ENCODE assay signal across 8 cellular contexts in genomic region chr1:16960560-16961296, GRCh38. TPM values are rescaled to one million over a fixed set of nuclear protein-coding genes. Genes with fewer than 3 reads are reported as not detected.
DNase-seq lines count a peak whose midpoint lies in the region; ATAC-seq and TF ChIP-seq lines count a peak whose summit lies in the region.

No MANE protein-coding gene starts in this region.

- DNase-seq in Karpas-422, result peak; percentile 91
- DNase-seq in T-cell, result peak; percentile 49 to 80 (median 64)
- DNase-seq in amniotic epithelial cell (ENCODE audit: low read depth), result peak; percentile 74
- DNase-seq in iPS DF 4.7 (ENCODE audit: extremely low read depth, low spot score), result peak; percentile 68
- DNase-seq in sigmoid colon, result peak; percentile 90

- H3K9me2 ChIP-seq in Karpas-422 (replicated peaks; ENCODE audit: insufficient read depth, low read length), result no peaks in the 10 kb centered on the region

- 3 to 6% methylated on average over 57 of the region's 57 CpGs for whole genome bisulfite sequencing in sigmoid colon, 2 donors

- H3K9me3 ChIP-seq in Karpas-422 (ENCODE audit: low read length), result no peaks in the 10 kb centered on the region
- H3K9me3 ChIP-seq in sigmoid colon, result no peaks in the 10 kb centered on the region

- H3K4me1 ChIP-seq in ACC112 (ENCODE audit: control insufficient read depth, insufficient read depth, low read length, unreplicated experiment), result no peaks in the 10 kb centered on the region
- peaks cover 5% of the 10 kb centered on the region for H3K4me1 ChIP-seq in Karpas-422 (ENCODE audit: low read length)
- H3K4me1 ChIP-seq in sigmoid colon, result peaks cover 0 to 31% (median 13%) of the 10 kb centered on the region in 4 donors

- ATAC-seq in GM18909 (IDR thresholded peaks at IDR 0.05; ENCODE audit: poor library complexity, unreplicated experiment), result peak; percentile 58
- peak; percentile 90 to 94 (median 92) for ATAC-seq in T-cell (replicated peaks in 1 of 4)
- no peak for ATAC-seq in HG03521 (IDR thresholded peaks at IDR 0.05; ENCODE audit: unreplicated experiment)

- peak overlapping the region; percentile 64 for H3K4me3 ChIP-seq in ACC112 (ENCODE audit: low read depth, low read length)
- H3K4me3 ChIP-seq in Karpas-422 (ENCODE audit: low read length), result peak overlapping the region; percentile 58
- peak overlapping the region in 3 of 4 donors; percentile 35 to 50 (median 41) for H3K4me3 ChIP-seq in sigmoid colon

- peaks cover 13 to 19% (median 14%) of the 10 kb centered on the region in 3 donors for H3K4me1 Mint-ChIP-seq in T-cell

- H2AFZ ChIP-seq in ACC112 (ENCODE audit: low read length, unreplicated experiment) (peak overlapping the region; percentile 33), Karpas-422 (ENCODE audit: low read length) (peak overlapping the region; percentile 64)

- peak; percentile 55 to 73 (median 70) for TF ChIP-seq CTCF in sigmoid colon (IDR thresholded peaks at IDR 0.05)

- H3K27ac ChIP-seq in ACC112 (ENCODE audit: low read depth, low read length) (no peak overlapping the region), Karpas-422 (ENCODE audit: low read length) (no peak overlapping the region), sigmoid colon (peak overlapping the region; percentile 51 to 65 (median 61))

- H4K20me1 ChIP-seq in Karpas-422 (ENCODE audit: insufficient read depth, low read depth, low read length), result no peaks in the 10 kb centered on the region

- TF ChIP-seq EP300 in sigmoid colon (IDR thresholded peaks at IDR 0.05), result no peak

- H3K27me3 ChIP-seq in ACC112 (ENCODE audit: insufficient read depth, low read length) (no peaks in the 10 kb centered on the region), Karpas-422 (ENCODE audit: low read length) (no peaks in the 10 kb centered on the region), sigmoid colon (no peaks in the 10 kb centered on the region)

- H3K79me2 ChIP-seq in ACC112 (ENCODE audit: control insufficient read depth, insufficient read depth, low read length, unreplicated experiment) (no peaks in the 10 kb centered on the region), Karpas-422 (ENCODE audit: low read length) (no peaks in the 10 kb centered on the region)

- peaks cover 12% of the 10 kb centered on the region for H3K36me3 Mint-ChIP-seq in T-cell

- intact Hi-C loops in sigmoid colon (cut with DNase I), result loop anchor here (5.0 kb wide), 1 partner anchor 52 kb away; the partner anchor contains the start of gene ATP13A2

- POLR2A ChIA-PET in T-cell (lab: Charles Lee), result no interaction called here

- peak overlapping the region; percentile 50 for H3K9ac ChIP-seq in Karpas-422 (ENCODE audit: low read length)

- no peaks in the 10 kb centered on the region for H3K27me3 Mint-ChIP-seq in T-cell

- no peak for TF ChIP-seq POLR2A in sigmoid colon (IDR thresholded peaks at IDR 0.05)

- CTCF ChIA-PET in T-cell (lab: Charles Lee), result interaction anchor here (0.6 to 1.7 kb wide), 7 partner anchors 9 to 519 kb away, joined by 3 to 9 read pairs (median 3); no protein-coding TSS in a partner anchor

- H3K4me3 Mint-ChIP-seq in T-cell, result peak overlapping the region; percentile 73 to 83 (median 81)

- H3K4me2 ChIP-seq in Karpas-422 (ENCODE audit: low read depth, low read length, poor library complexity, severe bottlenecking), result peak overlapping the region; percentile 68

- H3K27ac Mint-ChIP-seq in T-cell, result peak overlapping the region; percentile 84 to 88

- H3K36me3 ChIP-seq in ACC112 (ENCODE audit: insufficient read depth, low read length) (no peaks in the 10 kb centered on the region), Karpas-422 (ENCODE audit: insufficient read depth, low read length) (no peaks in the 10 kb centered on the region), sigmoid colon (peaks cover 0 to 17% (median 10%) of the 10 kb centered on the region in 4 donors)

- H3K9me3 Mint-ChIP-seq in T-cell, result no peaks in the 10 kb centered on the region

RNA-seq across cellular contexts. Expression of gene MFAP2, which starts 19.7 kb away (rescaled TPM):
- not detected in 2 replicates for total RNA-seq in Karpas-422 (2014; rRNA removed; shearing (Covaris generic); ENCODE audit: low replicate concordance)
- total RNA-seq in T-cell, result not detected
- total RNA-seq in sigmoid colon, result 10 to 100 TPM in 3 of 4 donors, 1 to 10 TPM in 1; 7.1 to 26.6 (median 14.1) TPM
- 1 to 10 TPM in 2 of 3 donors, not detected in 1; 3.6 to 7.4 TPM for polyA plus RNA-seq in sigmoid colon

RNA-seq across cellular contexts. Expression of gene CROCC, which starts 39.0 kb away (rescaled TPM):
- total RNA-seq in Karpas-422 (2014; rRNA removed; shearing (Covaris generic); ENCODE audit: low replicate concordance), result 12.1 and 29.1 TPM in 2 replicates
- 100 to 1,000 TPM in 1 of 5 donors, 10 to 100 TPM in 4; 59.3 to 104 (median 86.4) TPM for total RNA-seq in T-cell
- total RNA-seq in sigmoid colon, result 10 to 100 TPM; 11.4 to 25.5 (median 20.3) TPM
- 10 to 100 TPM in 1 of 3 donors, 1 to 10 TPM in 2; 3.5 to 24.3 (median 7.8) TPM for polyA plus RNA-seq in sigmoid colon

RNA-seq across cellular contexts. Expression of gene ATP13A2, which starts 51.0 kb away (rescaled TPM):
- 13.6 and 24.1 TPM in 2 replicates for total RNA-seq in Karpas-422 (2014; rRNA removed; shearing (Covaris generic); ENCODE audit: low replicate concordance)
- 10 to 100 TPM; 39.4 to 65.5 (median 58.2) TPM for total RNA-seq in T-cell
- total RNA-seq in sigmoid colon, result 10 to 100 TPM in 3 of 4 donors, 1 to 10 TPM in 1; 8.7 to 23.8 (median 15.7) TPM
- 10 to 100 TPM in 1 of 3 donors, 1 to 10 TPM in 2; 6.6 to 47.2 (median 8.1) TPM for polyA plus RNA-seq in sigmoid colon

Comparison
In these comparisons a context has a peak if more than half of its experiments do, and no peak if none do; other contexts are left out.
1. H3K27ac ChIP-seq: peak in sigmoid colon (4 of 4); none in ACC112 (single experiment) and Karpas-422 (single experiment).
2. Peak in every context shown above with its lines, with median percentiles within 50 percentile points of each other: H3K4me3 ChIP-seq and DNase-seq.